In genomic region chr15:48603123-48603500, GRCh38 we compare ENCODE assay signal across 1 cellular context.
TF ChIP-seq lines count a peak whose summit lies in the region.

No MANE protein-coding gene starts in this region.

TF ChIP-seq in endothelial cell of umbilical vein, 7 proteins besides CTCF, POLR2A, EP300 and RAD21 (continued from another document):
- TF ChIP-seq GATA2 (IDR thresholded peaks at IDR 0.05; ENCODE audit: insufficient read depth, insufficient read length, low read depth, low read length): no peak
TF ChIP-seq in endothelial cell of umbilical vein: peak in this region for 0.
